In the genomic region with DNA sequence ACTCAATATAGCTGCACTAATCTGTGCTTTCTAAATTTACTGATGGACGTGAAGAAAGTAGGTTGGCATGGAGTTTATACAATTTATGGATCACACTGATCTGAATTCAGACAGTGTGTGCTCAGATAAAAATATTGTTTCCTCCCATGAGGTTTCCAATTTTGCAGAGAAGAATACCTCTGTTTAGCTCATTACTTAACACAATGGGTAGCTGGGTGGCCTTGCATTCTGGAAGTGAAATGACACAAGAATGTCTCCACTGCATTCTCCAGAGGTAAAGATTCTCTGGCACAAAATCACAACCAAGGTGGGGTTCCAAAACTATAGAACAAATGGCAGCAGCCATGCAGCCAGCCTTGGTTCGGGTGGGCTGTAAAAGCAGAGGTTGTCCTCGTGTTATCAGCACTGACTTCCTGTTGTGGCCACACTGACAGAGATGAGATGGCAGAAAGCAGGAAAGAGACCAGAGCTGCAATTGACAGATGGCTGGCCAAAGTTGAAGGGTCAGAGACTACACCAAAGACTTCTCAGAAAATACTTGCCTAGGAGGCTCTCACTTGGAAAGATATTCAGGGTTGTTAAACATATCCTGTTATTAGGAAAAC, we compare ENCODE assay signal across 1 cellular context.
TF ChIP-seq lines count a peak whose summit lies in the region.

No MANE protein-coding gene starts in this region.

TF ChIP-seq in K562, 482 proteins besides CTCF, POLR2A, EP300 and RAD21 (continued from another document and continues in another):
- TF ChIP-seq, protein P1, sequence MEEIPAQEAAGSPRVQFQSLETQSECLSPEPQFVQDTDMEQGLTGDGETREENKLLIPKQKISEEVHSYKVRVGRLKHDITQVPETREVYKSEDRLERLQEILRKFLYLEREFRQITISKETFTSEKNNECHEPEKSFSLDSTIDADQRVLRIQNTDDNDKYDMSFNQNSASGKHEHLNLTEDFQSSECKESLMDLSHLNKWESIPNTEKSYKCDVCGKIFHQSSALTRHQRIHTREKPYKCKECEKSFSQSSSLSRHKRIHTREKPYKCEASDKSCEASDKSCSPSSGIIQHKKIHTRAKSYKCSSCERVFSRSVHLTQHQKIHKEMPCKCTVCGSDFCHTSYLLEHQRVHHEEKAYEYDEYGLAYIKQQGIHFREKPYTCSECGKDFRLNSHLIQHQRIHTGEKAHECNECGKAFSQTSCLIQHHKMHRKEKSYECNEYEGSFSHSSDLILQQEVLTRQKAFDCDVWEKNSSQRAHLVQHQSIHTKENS (CRISPR knock-in tag; IDR thresholded peaks at IDR 0.05): no peak
- peak; percentile 81 for TF ChIP-seq SMARCA4 (IDR thresholded peaks at IDR 0.05)
- TF ChIP-seq JUND (IDR thresholded peaks at IDR 0.05; ENCODE audit: borderline replicate concordance, low read depth, low read length): 0 out of 2 replicates have a peak, but pooled peaks have one; percentile 20
- no peak; the same call in 2 of the 3 replicates for TF ChIP-seq JUND (tag; IDR thresholded peaks at IDR 0.05; ENCODE audit: borderline replicate concordance, low read depth, low read length)
- TF ChIP-seq TARDBP (IDR thresholded peaks at IDR 0.05): no peak
- TF ChIP-seq, protein P2, sequence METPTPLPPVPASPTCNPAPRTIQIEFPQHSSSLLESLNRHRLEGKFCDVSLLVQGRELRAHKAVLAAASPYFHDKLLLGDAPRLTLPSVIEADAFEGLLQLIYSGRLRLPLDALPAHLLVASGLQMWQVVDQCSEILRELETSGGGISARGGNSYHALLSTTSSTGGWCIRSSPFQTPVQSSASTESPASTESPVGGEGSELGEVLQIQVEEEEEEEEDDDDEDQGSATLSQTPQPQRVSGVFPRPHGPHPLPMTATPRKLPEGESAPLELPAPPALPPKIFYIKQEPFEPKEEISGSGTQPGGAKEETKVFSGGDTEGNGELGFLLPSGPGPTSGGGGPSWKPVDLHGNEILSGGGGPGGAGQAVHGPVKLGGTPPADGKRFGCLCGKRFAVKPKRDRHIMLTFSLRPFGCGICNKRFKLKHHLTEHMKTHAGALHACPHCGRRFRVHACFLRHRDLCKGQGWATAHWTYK (CRISPR knock-in tag; IDR thresholded peaks at IDR 0.05): 0 out of 2 replicates have a peak, but pooled peaks have one; percentile 41
- TF ChIP-seq GATA2 (CRISPR knock-in tag; IDR thresholded peaks at IDR 0.05): peak; percentile 46
- peak; percentile 19 to 83; a peak in 3 of 4 replicates for TF ChIP-seq RCOR1 (IDR thresholded peaks at IDR 0.05; ENCODE audit: borderline replicate concordance in 1 of 2, low read depth in 2 of 2, low read length in 2 of 2)
- peak; percentile 70; the same call in 1 of the 2 replicates for TF ChIP-seq ZNF134 (CRISPR knock-in tag; conservative IDR thresholded peaks at IDR 0.05)
- TF ChIP-seq MEF2A (IDR thresholded peaks at IDR 0.05; ENCODE audit: control insufficient read depth, low read depth, low read length): no peak
- no peak for TF ChIP-seq HEY1 (CRISPR knock-in tag; IDR thresholded peaks at IDR 0.05; ENCODE audit: borderline replicate concordance)
- no peak for TF ChIP-seq RBM15 (IDR thresholded peaks at IDR 0.05; ENCODE audit: insufficient read depth, low read length)
- TF ChIP-seq, protein P3, sequence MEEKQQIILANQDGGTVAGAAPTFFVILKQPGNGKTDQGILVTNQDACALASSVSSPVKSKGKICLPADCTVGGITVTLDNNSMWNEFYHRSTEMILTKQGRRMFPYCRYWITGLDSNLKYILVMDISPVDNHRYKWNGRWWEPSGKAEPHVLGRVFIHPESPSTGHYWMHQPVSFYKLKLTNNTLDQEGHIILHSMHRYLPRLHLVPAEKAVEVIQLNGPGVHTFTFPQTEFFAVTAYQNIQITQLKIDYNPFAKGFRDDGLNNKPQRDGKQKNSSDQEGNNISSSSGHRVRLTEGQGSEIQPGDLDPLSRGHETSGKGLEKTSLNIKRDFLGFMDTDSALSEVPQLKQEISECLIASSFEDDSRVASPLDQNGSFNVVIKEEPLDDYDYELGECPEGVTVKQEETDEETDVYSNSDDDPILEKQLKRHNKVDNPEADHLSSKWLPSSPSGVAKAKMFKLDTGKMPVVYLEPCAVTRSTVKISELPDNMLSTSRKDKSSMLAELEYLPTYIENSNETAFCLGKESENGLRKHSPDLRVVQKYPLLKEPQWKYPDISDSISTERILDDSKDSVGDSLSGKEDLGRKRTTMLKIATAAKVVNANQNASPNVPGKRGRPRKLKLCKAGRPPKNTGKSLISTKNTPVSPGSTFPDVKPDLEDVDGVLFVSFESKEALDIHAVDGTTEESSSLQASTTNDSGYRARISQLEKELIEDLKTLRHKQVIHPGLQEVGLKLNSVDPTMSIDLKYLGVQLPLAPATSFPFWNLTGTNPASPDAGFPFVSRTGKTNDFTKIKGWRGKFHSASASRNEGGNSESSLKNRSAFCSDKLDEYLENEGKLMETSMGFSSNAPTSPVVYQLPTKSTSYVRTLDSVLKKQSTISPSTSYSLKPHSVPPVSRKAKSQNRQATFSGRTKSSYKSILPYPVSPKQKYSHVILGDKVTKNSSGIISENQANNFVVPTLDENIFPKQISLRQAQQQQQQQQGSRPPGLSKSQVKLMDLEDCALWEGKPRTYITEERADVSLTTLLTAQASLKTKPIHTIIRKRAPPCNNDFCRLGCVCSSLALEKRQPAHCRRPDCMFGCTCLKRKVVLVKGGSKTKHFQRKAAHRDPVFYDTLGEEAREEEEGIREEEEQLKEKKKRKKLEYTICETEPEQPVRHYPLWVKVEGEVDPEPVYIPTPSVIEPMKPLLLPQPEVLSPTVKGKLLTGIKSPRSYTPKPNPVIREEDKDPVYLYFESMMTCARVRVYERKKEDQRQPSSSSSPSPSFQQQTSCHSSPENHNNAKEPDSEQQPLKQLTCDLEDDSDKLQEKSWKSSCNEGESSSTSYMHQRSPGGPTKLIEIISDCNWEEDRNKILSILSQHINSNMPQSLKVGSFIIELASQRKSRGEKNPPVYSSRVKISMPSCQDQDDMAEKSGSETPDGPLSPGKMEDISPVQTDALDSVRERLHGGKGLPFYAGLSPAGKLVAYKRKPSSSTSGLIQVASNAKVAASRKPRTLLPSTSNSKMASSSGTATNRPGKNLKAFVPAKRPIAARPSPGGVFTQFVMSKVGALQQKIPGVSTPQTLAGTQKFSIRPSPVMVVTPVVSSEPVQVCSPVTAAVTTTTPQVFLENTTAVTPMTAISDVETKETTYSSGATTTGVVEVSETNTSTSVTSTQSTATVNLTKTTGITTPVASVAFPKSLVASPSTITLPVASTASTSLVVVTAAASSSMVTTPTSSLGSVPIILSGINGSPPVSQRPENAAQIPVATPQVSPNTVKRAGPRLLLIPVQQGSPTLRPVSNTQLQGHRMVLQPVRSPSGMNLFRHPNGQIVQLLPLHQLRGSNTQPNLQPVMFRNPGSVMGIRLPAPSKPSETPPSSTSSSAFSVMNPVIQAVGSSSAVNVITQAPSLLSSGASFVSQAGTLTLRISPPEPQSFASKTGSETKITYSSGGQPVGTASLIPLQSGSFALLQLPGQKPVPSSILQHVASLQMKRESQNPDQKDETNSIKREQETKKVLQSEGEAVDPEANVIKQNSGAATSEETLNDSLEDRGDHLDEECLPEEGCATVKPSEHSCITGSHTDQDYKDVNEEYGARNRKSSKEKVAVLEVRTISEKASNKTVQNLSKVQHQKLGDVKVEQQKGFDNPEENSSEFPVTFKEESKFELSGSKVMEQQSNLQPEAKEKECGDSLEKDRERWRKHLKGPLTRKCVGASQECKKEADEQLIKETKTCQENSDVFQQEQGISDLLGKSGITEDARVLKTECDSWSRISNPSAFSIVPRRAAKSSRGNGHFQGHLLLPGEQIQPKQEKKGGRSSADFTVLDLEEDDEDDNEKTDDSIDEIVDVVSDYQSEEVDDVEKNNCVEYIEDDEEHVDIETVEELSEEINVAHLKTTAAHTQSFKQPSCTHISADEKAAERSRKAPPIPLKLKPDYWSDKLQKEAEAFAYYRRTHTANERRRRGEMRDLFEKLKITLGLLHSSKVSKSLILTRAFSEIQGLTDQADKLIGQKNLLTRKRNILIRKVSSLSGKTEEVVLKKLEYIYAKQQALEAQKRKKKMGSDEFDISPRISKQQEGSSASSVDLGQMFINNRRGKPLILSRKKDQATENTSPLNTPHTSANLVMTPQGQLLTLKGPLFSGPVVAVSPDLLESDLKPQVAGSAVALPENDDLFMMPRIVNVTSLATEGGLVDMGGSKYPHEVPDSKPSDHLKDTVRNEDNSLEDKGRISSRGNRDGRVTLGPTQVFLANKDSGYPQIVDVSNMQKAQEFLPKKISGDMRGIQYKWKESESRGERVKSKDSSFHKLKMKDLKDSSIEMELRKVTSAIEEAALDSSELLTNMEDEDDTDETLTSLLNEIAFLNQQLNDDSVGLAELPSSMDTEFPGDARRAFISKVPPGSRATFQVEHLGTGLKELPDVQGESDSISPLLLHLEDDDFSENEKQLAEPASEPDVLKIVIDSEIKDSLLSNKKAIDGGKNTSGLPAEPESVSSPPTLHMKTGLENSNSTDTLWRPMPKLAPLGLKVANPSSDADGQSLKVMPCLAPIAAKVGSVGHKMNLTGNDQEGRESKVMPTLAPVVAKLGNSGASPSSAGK (IDR thresholded peaks at IDR 0.05): peak; percentile 80
- no peak for TF ChIP-seq TCF7L2 (IDR thresholded peaks at IDR 0.05; ENCODE audit: low read depth, low read length)
- TF ChIP-seq ZNF707 (CRISPR knock-in tag; conservative IDR thresholded peaks at IDR 0.05): no peak
- TF ChIP-seq TCF7 (IDR thresholded peaks at IDR 0.05; ENCODE audit: borderline replicate concordance): no peak
- no peak for TF ChIP-seq CBX1 (IDR thresholded peaks at IDR 0.05; ENCODE audit: low read depth)
- TF ChIP-seq CTCFL (IDR thresholded peaks at IDR 0.05; ENCODE audit: borderline replicate concordance, insufficient read depth, low read depth, low read length, poor library complexity, severe bottlenecking): no peak
- TF ChIP-seq ZNF77 (CRISPR knock-in tag; IDR thresholded peaks at IDR 0.05): no peak
- no peak for TF ChIP-seq RFX5 (IDR thresholded peaks at IDR 0.05; ENCODE audit: low read depth, low read length)
- TF ChIP-seq DNMT1 (IDR thresholded peaks at IDR 0.05): no peak
- TF ChIP-seq POLR2AphosphoS5 (IDR thresholded peaks at IDR 0.05; ENCODE audit: control insufficient read depth, insufficient read depth, low read depth, low read length): peak; percentile 79
- TF ChIP-seq ZZZ3 (IDR thresholded peaks at IDR 0.05): no peak
- TF ChIP-seq HMG20B (CRISPR knock-in tag; IDR thresholded peaks at IDR 0.05): no peak
- no peak for TF ChIP-seq MYNN (IDR thresholded peaks at IDR 0.05)
- TF ChIP-seq MYNN (CRISPR knock-in tag; IDR thresholded peaks at IDR 0.05): no peak
- TF ChIP-seq USF1 (CRISPR knock-in tag; IDR thresholded peaks at IDR 0.05): no peak
- TF ChIP-seq NCOA1 (IDR thresholded peaks at IDR 0.05; ENCODE audit: low read depth): peak; percentile 23; the same call in 1 of the 2 replicates
- TF ChIP-seq LEF1 (IDR thresholded peaks at IDR 0.05): peak; percentile 82
- no peak for TF ChIP-seq PBX2 (CRISPR knock-in tag; IDR thresholded peaks at IDR 0.05; ENCODE audit: low read depth)
- peak; percentile 69 for TF ChIP-seq PBX2 (tag; conservative IDR thresholded peaks at IDR 0.05; ENCODE audit: low read depth)
- peak; percentile 61 to 67 for TF ChIP-seq KDM1A (IDR thresholded peaks at IDR 0.05)
- 0 out of 2 replicates have a peak, but pooled peaks have one; percentile 56 for TF ChIP-seq ZNF197 (CRISPR knock-in tag; IDR thresholded peaks at IDR 0.05; ENCODE audit: low read depth)
- TF ChIP-seq ARNT (IDR thresholded peaks at IDR 0.05): peak; percentile 60 to 78; a peak in 1 of 4 replicates
- 0 out of 2 replicates have a peak, but pooled peaks have one; percentile 13 for TF ChIP-seq ESRRA (IDR thresholded peaks at IDR 0.05; ENCODE audit: borderline replicate concordance, low read depth)
- peak in 1 of 3 experiments; percentile 68 for TF ChIP-seq YY1 (IDR thresholded peaks at IDR 0.05; ENCODE audit: borderline replicate concordance in 1 of 3, control insufficient read depth in 1 of 3, extremely low read depth in 1 of 3, insufficient read depth in 3 of 3, insufficient read length in 1 of 3, insufficient replicate concordance in 2 of 3, low read depth in 1 of 3, low read length in 2 of 3)
- peak; percentile 37; the same call in 1 of the 2 replicates for TF ChIP-seq CTBP1 (IDR thresholded peaks at IDR 0.05; ENCODE audit: borderline replicate concordance)
- TF ChIP-seq ZNF644 (tag; IDR thresholded peaks at IDR 0.05; ENCODE audit: low read depth): peak; percentile 63; the same call in 1 of the 2 replicates
